In the genomic region with DNA sequence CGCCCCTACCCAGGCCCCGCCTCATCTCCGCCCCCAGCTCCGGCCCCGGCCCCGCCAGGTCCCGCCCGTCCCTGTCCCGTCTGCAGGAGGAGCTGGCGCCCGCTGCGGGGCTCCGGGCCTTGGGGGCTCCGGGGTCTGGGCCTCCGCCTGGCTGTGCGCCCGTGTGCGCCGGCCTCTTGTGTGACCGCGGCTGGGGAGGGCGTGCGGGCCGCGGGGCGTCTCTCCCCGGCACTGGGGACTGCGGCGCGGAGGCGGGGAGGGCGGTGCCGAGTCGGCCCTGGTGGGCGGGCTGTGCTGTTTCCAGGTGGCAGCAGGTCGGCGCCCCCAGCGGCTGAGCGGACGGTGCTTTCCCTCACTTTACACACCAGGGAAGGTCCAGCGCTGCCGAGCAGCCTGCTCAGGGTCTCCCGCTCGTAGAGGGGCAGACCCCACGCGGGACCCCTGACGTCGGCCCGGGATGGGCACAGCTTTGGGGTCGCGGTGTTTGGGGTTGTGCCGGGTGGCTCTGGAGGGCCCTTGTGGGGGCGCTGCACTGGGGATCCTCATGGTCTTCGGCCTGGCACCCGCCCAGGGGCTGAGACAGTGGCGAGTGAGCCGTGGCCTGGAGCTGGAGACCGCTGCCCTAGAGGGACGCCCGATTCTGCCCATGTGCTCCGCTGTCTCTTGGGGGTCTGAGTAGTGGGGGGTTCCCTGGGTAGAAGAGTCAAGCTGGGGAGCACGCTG, we compare ENCODE assay signal across 7 cellular contexts. TPM values are rescaled to one million over a fixed set of nuclear protein-coding genes. Genes with fewer than 3 reads are reported as not detected.
DNase-seq lines count a peak whose midpoint lies in the region; ATAC-seq and FAIRE-seq lines count a peak whose summit lies in the region.

No MANE protein-coding gene starts in this region.

- H3K27me3 ChIP-seq in iPS-15b (ENCODE audit: control insufficient read depth, insufficient read depth, low read length) (no peaks in the 10 kb centered on the region), skeletal muscle tissue (ENCODE audit: control insufficient read depth in 3 of 3, insufficient read depth in 3 of 3, low read length in 3 of 3) (no peaks in the 10 kb centered on the region)

- H3K9me3 ChIP-seq in iPS-15b (ENCODE audit: control insufficient read depth, insufficient read depth, low read length) = no peaks in the 10 kb centered on the region
- H3K9me3 ChIP-seq in skeletal muscle tissue (ENCODE audit: control insufficient read depth in 3 of 3, low read length in 3 of 3) = peaks cover 0 to 3% (median 0%) of the 10 kb centered on the region in 3 donors

- ATAC-seq in HG02884 (IDR thresholded peaks at IDR 0.05; ENCODE audit: unreplicated experiment) = peak; percentile 69

- H3K36me3 ChIP-seq in iPS-15b (ENCODE audit: control insufficient read depth, insufficient read depth, low read length) (peaks cover 15% of the 10 kb centered on the region), skeletal muscle tissue (ENCODE audit: control insufficient read depth in 3 of 3, insufficient read depth in 3 of 3, low read length in 3 of 3) (peaks cover 15 to 16% (median 16%) of the 10 kb centered on the region in 3 donors)

- peak overlapping the region; percentile 71 for H3K27ac ChIP-seq in skeletal muscle tissue (ENCODE audit: low read depth, low read length)

- peak; percentile 81 for DNase-seq in GM18507 (ENCODE audit: extremely low spot score, insufficient read length, low read depth)
- peak; percentile 11 for DNase-seq in NCI-H1436 treated with DMSO at 0.1 percent for 48 hours (lab: John Stamatoyannopoulos, UW)
- DNase-seq in T1000 (lab: John Stamatoyannopoulos, UW) = peak; percentile 80
- peak; percentile 92 for DNase-seq in astrocyte of the hippocampus (ENCODE audit: low read depth, low spot score)

- H3K4me1 ChIP-seq in iPS-15b (ENCODE audit: control insufficient read depth, insufficient read depth, low read length) = peaks cover 3% of the 10 kb centered on the region
- H3K4me1 ChIP-seq in skeletal muscle tissue (ENCODE audit: control insufficient read depth in 3 of 3, insufficient read depth in 3 of 3, low read length in 3 of 3) = peaks cover 8 to 14% (median 12%) of the 10 kb centered on the region in 3 donors

- H3K9ac ChIP-seq in iPS-15b (ENCODE audit: low read depth, low read length) (peak overlapping the region; percentile 60), skeletal muscle tissue (ENCODE audit: low read depth in 1 of 3, low read length in 3 of 3) (peak overlapping the region; percentile 76 to 85 (median 81))

- peak; percentile 82 for FAIRE-seq in GM18507 (lab: Jason Lieb, UNC)

- H3K4me3 ChIP-seq in iPS-15b (ENCODE audit: low read depth, low read length) (peak overlapping the region; percentile 70), skeletal muscle tissue (ENCODE audit: low read length in 3 of 3) (peak overlapping the region; percentile 70 to 83 (median 83))

RNA-seq across cellular contexts. Expression of gene ING5, which starts 0.7 kb away (rescaled TPM):
- total RNA-seq in skeletal muscle tissue = 16.7 TPM

RNA-seq across cellular contexts. Expression of gene DTYMK, which starts 16.0 kb away (rescaled TPM):
- 14.1 TPM for total RNA-seq in skeletal muscle tissue

RNA-seq across cellular contexts. Expression of gene D2HGDH, which starts 31.9 kb away (rescaled TPM):
- total RNA-seq in skeletal muscle tissue = 5.7 TPM

Comparison
In these comparisons a context has a peak if more than half of its experiments do, and no peak if none do; other contexts are left out.
1. Peak in every context shown above with its lines: DNase-seq, ATAC-seq, H3K4me3 ChIP-seq and H3K27ac ChIP-seq.
2. DNase-seq: peak in every context shown above with its lines; median percentile 92 in astrocyte of the hippocampus; 81 in GM18507; 80 in T1000; 11 in NCI-H1436 treated with DMSO at 0.1 percent for 48 hours.